Comparison of ENCODE assay signal across 35 cellular contexts in the genomic region with DNA sequence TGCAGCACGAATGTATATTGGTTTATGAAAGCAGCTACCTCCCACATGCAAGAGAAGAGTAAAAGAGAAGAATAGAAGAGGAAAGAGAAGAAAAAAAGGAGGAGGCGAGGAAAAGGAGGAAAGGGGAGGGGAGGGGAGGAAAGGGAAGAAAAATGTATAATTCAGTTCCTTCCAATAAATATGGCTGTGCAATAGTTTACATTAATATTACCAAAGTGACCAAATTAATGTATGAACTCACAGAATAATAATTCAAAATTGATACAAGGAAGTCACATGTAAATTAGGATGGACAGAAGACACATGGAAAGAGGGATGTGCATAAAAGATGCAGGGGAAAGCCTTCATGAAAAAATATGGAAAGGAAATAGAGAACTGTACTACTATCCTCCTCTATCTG.
"Had no signal": no experiment of that assay in that cellular context is flagged by ENCODE, and none has a peak within 500 bp of the region (broad histone marks: within the 10 kb centered on the region; RNA-seq: fewer than 3 reads in every experiment).

No MANE protein-coding gene starts in this region.

- H3K27ac ChIP-seq: KMS-11 had no signal

- H3K36me3 ChIP-seq: MG63 had no signal

- DNase-seq: Karpas-422, Kasumi-1, MG63, MM.1S, MV-4-11, NCI-H1048, NCI-H1092, NCI-H1092 treated with DMSO at 0.1 percent for 48 hours, NCI-H1105, NCI-H1105 treated with DMSO at 0.1 percent for 48 hours, NCI-H1417, NCI-H1417 treated with DMSO at 0.1 percent for 48 hours, NCI-H1436, NCI-H1436 treated with DMSO at 0.1 percent for 48 hours, NCI-H146, NCI-H1694, NCI-H1694 treated with DMSO at 0.1 percent for 48 hours, NCI-H187, NCI-H187 treated with DMSO at 0.1 percent for 48 hours, NCI-H1930, NCI-H2029, NCI-H2029 treated with DMSO at 0.1 percent for 48 hours, NCI-H2081, NCI-H2081 treated with DMSO at 0.1 percent for 48 hours, NCI-H2107, NCI-H2171, NCI-H2171 treated with DMSO at 0.1 percent for 48 hours, NCI-H2227 treated with DMSO at 0.1 percent for 48 hours, NCI-H226, NCI-H345, NCI-H446, NCI-H446 treated with DMSO at 0.1 percent for 48 hours, NCI-H510A, NCI-H510A treated with DMSO at 0.1 percent for 48 hours had no signal

- H3K4me3 ChIP-seq: MG63 had no signal

- H3K4me2 ChIP-seq: KMS-11 had no signal

- H3K9ac ChIP-seq: KMS-11 had no signal

- H3K27me3 ChIP-seq: MG63 had no signal
